In genomic region chr10:29895436-29895835, GRCh38 we compare ENCODE assay signal across 12 cellular contexts.
DNase-seq lines count a peak whose midpoint lies in the region; ATAC-seq and TF ChIP-seq lines count a peak whose summit lies in the region.
"Had no signal": no experiment of that assay in that cellular context is flagged by ENCODE, and none has a peak within 500 bp of the region (broad histone marks: within the 10 kb centered on the region; RNA-seq: fewer than 3 reads in every experiment).

No MANE protein-coding gene starts in this region.

- no peaks in the 10 kb centered on the region for H3K36me3 Mint-ChIP-seq in stimulated activated naive B cell treated with anti-CD40 and anti-IgM and Interleukin-4, amounts not matched to agents 10 μg/mL and 1 μg/mL and 100 μg/mL, for 72 hours
- H3K36me3 Mint-ChIP-seq: CD8-positive, alpha-beta T cell; natural killer cell treated with Interleukin-12 subunit alpha and Interleukin-12 subunit beta and Interleukin-15 and Interleukin-18, amount 100 ng/mL, for 72 hours had no signal

- no peak for TF ChIP-seq EP300 in ovary (IDR thresholded peaks at IDR 0.05)

- no peaks in the 10 kb centered on the region for H3K27me3 Mint-ChIP-seq in stimulated activated naive B cell treated with anti-CD40 and anti-IgM and Interleukin-4, amounts not matched to agents 10 μg/mL and 1 μg/mL and 100 μg/mL, for 72 hours
- H3K27me3 Mint-ChIP-seq: stimulated activated naive CD8-positive, alpha-beta T cell treated with anti-CD3 and anti-CD28 coated beads, Interleukin-15, Interleukin-2, amounts not matched to agents 100 ng/mL and 50 ng/mL, for 24 hours had no signal

- H3K4me3 Mint-ChIP-seq in stimulated activated naive B cell treated with anti-CD40 and anti-IgM and Interleukin-4, amounts not matched to agents 10 μg/mL and 1 μg/mL and 100 μg/mL, for 72 hours: no peak overlapping the region
- H3K4me3 Mint-ChIP-seq: CD8-positive, alpha-beta T cell; natural killer cell treated with Interleukin-12 subunit alpha and Interleukin-12 subunit beta and Interleukin-15 and Interleukin-18, amount 100 ng/mL, for 72 hours; stimulated activated naive CD8-positive, alpha-beta T cell treated with anti-CD3 and anti-CD28 coated beads, Interleukin-15, Interleukin-2, amounts not matched to agents 100 ng/mL and 50 ng/mL, for 24 hours had no signal

- peaks cover 2% of the 10 kb centered on the region for H3K4me1 ChIP-seq in ovary (ENCODE audit: insufficient read depth)

- peak; percentile 87 for ATAC-seq in Right ventricle myocardium superior (ENCODE audit: poor library complexity)
- no peak for ATAC-seq in HG03432 (IDR thresholded peaks at IDR 0.05; ENCODE audit: unreplicated experiment)
- no peak for ATAC-seq in stimulated activated naive B cell treated with anti-CD40 and anti-IgM and Interleukin-4, amounts not matched to agents 10 μg/mL and 1 μg/mL and 100 μg/mL, for 72 hours (replicated peaks)
- no peak for ATAC-seq in HG03571 (IDR thresholded peaks at IDR 0.05; ENCODE audit: unreplicated experiment)
- ATAC-seq: CD8-positive, alpha-beta T cell; natural killer cell treated with Interleukin-12 subunit alpha and Interleukin-12 subunit beta and Interleukin-15 and Interleukin-18, amount 100 ng/mL, for 72 hours had no signal

- H3K36me3 ChIP-seq in ovary: no peaks in the 10 kb centered on the region

- WGBS in ovary, 3 donors: 2 to 11% (median 4%) methylated on average over 6 of the region's 6 CpGs

- TF ChIP-seq CTCF in AG10803 (conservative IDR thresholded peaks at IDR 0.05; ENCODE audit: low read length): 0 out of 2 replicates have a peak, but pooled peaks have one; percentile 3
- no peak for TF ChIP-seq CTCF in ovary (IDR thresholded peaks at IDR 0.05)

- H3K27ac Mint-ChIP-seq in stimulated activated naive B cell treated with anti-CD40 and anti-IgM and Interleukin-4, amounts not matched to agents 10 μg/mL and 1 μg/mL and 100 μg/mL, for 72 hours: no peak overlapping the region
- H3K27ac Mint-ChIP-seq: CD8-positive, alpha-beta T cell; natural killer cell treated with Interleukin-12 subunit alpha and Interleukin-12 subunit beta and Interleukin-15 and Interleukin-18, amount 100 ng/mL, for 72 hours; stimulated activated naive CD8-positive, alpha-beta T cell treated with anti-CD3 and anti-CD28 coated beads, Interleukin-15, Interleukin-2, amounts not matched to agents 100 ng/mL and 50 ng/mL, for 24 hours had no signal

- no peak for TF ChIP-seq POLR2A in ovary (IDR thresholded peaks at IDR 0.05)

- no peaks in the 10 kb centered on the region for H3K27me3 ChIP-seq in ovary

- H3K9me3 ChIP-seq in ovary: no peaks in the 10 kb centered on the region

- intact Hi-C loops in Right ventricle myocardium superior (cut with DNase I): no loop called here
- intact Hi-C loops in ovary (cut with DNase I): no loop called here

- peaks cover 0 to 3% of the 10 kb centered on the region in 2 donors for H3K9me3 Mint-ChIP-seq in stimulated activated naive B cell treated with anti-CD40 and anti-IgM and Interleukin-4, amounts not matched to agents 10 μg/mL and 1 μg/mL and 100 μg/mL, for 72 hours
- H3K9me3 Mint-ChIP-seq: CD8-positive, alpha-beta T cell; natural killer cell treated with Interleukin-12 subunit alpha and Interleukin-12 subunit beta and Interleukin-15 and Interleukin-18, amount 100 ng/mL, for 72 hours; stimulated activated naive CD8-positive, alpha-beta T cell treated with anti-CD3 and anti-CD28 coated beads, Interleukin-15, Interleukin-2, amounts not matched to agents 100 ng/mL and 50 ng/mL, for 24 hours had no signal

- H3K27ac ChIP-seq in ovary: peak overlapping the region in 1 of 2 donors; percentile 44

- H3K4me3 ChIP-seq in AG10803 (ENCODE audit: low read length) (0 out of 2 replicates have a peak overlapping the region, but pooled peaks have one; percentile 3), ovary (no peak overlapping the region)

- DNase-seq in AG10803 (ENCODE audit: low read depth) (peak; percentile 88), amniotic stem cell (lab: John Stamatoyannopoulos, UW) (peak; percentile 88), Right ventricle myocardium superior (peak; percentile 82), ovary (peak; percentile 40 to 68 (median 55)), NCI-H2171 treated with DMSO at 0.1 percent for 48 hours (lab: John Stamatoyannopoulos, UW) (no peak)
- DNase-seq in stimulated activated naive B cell treated with anti-CD40 and anti-IgM and Interleukin-4, amounts not matched to agents 10 μg/mL and 1 μg/mL and 100 μg/mL, for 72 hours: no peak
- DNase-seq: CD8-positive, alpha-beta T cell; NCI-H345 had no signal

- no peaks in the 10 kb centered on the region for H3K4me1 Mint-ChIP-seq in stimulated activated naive B cell treated with anti-CD40 and anti-IgM and Interleukin-4, amounts not matched to agents 10 μg/mL and 1 μg/mL and 100 μg/mL, for 72 hours

Comparison
In these comparisons a context has a peak if more than half of its experiments do, and no peak if none do; other contexts are left out.
1. DNase-seq: peak in AG10803 (single experiment), amniotic stem cell (single experiment), Right ventricle myocardium superior (single experiment) and ovary (5 of 5); none in stimulated activated naive B cell treated with anti-CD40 and anti-IgM and Interleukin-4, amounts not matched to agents 10 μg/mL and 1 μg/mL and 100 μg/mL, for 72 hours (single experiment) and NCI-H2171 treated with DMSO at 0.1 percent for 48 hours (single experiment).